Comparison of ENCODE assay signal across 27 cellular contexts in genomic region chr18:50207722-50208121, GRCh38. TPM values are rescaled to one million over a fixed set of nuclear protein-coding genes. Genes with fewer than 3 reads are reported as not detected.
"Had no signal": no experiment of that assay in that cellular context is flagged by ENCODE, and none has a peak within 500 bp of the region (broad histone marks: within the 10 kb centered on the region; RNA-seq: fewer than 3 reads in every experiment).

No MANE protein-coding gene starts in this region.

- DNase-seq: stimulated activated CD4-positive, alpha-beta T cell treated with anti-CD3 and anti-CD28 coated beads, Interleukin-2, amount 100 ng/mL, for 48 hours; stimulated activated CD4-positive, alpha-beta T cell treated with anti-CD3 and anti-CD28 coated beads, Interleukin-4, amount 100 ng/mL, for 1 hour; stimulated activated CD4-positive, alpha-beta T cell treated with anti-CD3 and anti-CD28 coated beads, Interleukin-4, amount 100 ng/mL, for 24 hours; stimulated activated CD4-positive, alpha-beta T cell treated with anti-CD3 and anti-CD28 coated beads, Interleukin-4, amount 100 ng/mL, for 4 hours; stimulated activated CD8-positive, alpha-beta memory T cell treated with anti-CD3 and anti-CD28 coated beads, Interleukin-4, amount 100 ng/mL, for 48 hours; stimulated activated naive B cell treated with anti-CD40 and anti-IgM and Interleukin-4, amounts not matched to agents 10 μg/mL and 1 μg/mL and 100 μg/mL, for 72 hours; stimulated activated naive CD4-positive, alpha-beta T cell; stimulated activated naive CD4-positive, alpha-beta T cell treated with Interleukin-2 at 50 U/mL for 16 hours; stimulated activated naive CD8-positive, alpha-beta T cell treated with anti-CD3 and anti-CD28 coated beads, Interleukin-15, amount 100 ng/mL, for 72 hours; stimulated activated naive CD8-positive, alpha-beta T cell treated with anti-CD3 and anti-CD28 coated beads, Interleukin-15, Interleukin-2, amounts not matched to agents 100 U/mL and 50 U/mL, for 24 hours; stomach; substantia nigra; testis; thyroid gland; tibial artery; transverse colon; trophoblast cell; upper lobe of left lung; upper lobe of right lung; uterus had no signal

- H3K4me3 ChIP-seq: stomach, suprapubic skin, testis, thoracic aorta, thyroid gland, tibial artery, tibial nerve, transverse colon, upper lobe of left lung, upper lobe of right lung, uterus, vagina had no signal

- FAIRE-seq: urothelium cell line had no signal

- H3K9me3 ChIP-seq: stomach, suprapubic skin, testis, thoracic aorta, thyroid gland, tibial artery, tibial nerve, transverse colon, upper lobe of left lung, upper lobe of right lung, uterus, vagina had no signal

- ATAC-seq: stimulated activated effector memory CD8-positive, alpha-beta T cell treated with anti-CD3 and anti-CD28 coated beads, Interleukin-12 subunit alpha, Interleukin-12 subunit beta, amount 100 ng/mL, for 72 hours; stimulated activated memory B cell treated with anti-CD40 and anti-IgM and Interleukin-4, amounts not matched to agents 10 μg/mL and 1 μg/mL and 100 μg/mL, for 72 hours; stimulated activated naive B cell treated with anti-CD40 and anti-IgM and Interleukin-4, amounts not matched to agents 10 μg/mL and 1 μg/mL and 100 μg/mL, for 72 hours; stimulated activated naive CD8-positive, alpha-beta T cell treated with anti-CD3 and anti-CD28 coated beads, Interleukin-15, amount 100 ng/mL, for 72 hours; stimulated activated naive CD8-positive, alpha-beta T cell treated with anti-CD3 and anti-CD28 coated beads, Interleukin-15, Interleukin-2, amounts not matched to agents 100 U/mL and 50 U/mL, for 24 hours; upper lobe of right lung had no signal

- H3K36me3 ChIP-seq: stomach, suprapubic skin, thoracic aorta, thyroid gland, tibial artery, tibial nerve, transverse colon, upper lobe of left lung, upper lobe of right lung, uterus, vagina had no signal

- H3K4me1 ChIP-seq: testis, uterus, vagina had no signal

- H3K27ac ChIP-seq: stomach, suprapubic skin, testis, thoracic aorta, thyroid gland, tibial artery, tibial nerve, transverse colon, upper lobe of left lung, upper lobe of right lung, uterus, vagina had no signal

- H3K27me3 ChIP-seq: testis, thyroid gland, tibial nerve, upper lobe of left lung, uterus, vagina had no signal

RNA-seq across cellular contexts. Expression of gene CFAP53, which starts 58.6 kb away (rescaled TPM):
- total RNA-seq: upper lobe of right lung, vagina had no signal
